1 cellular context compared by ENCODE assay signal in the genomic region with DNA sequence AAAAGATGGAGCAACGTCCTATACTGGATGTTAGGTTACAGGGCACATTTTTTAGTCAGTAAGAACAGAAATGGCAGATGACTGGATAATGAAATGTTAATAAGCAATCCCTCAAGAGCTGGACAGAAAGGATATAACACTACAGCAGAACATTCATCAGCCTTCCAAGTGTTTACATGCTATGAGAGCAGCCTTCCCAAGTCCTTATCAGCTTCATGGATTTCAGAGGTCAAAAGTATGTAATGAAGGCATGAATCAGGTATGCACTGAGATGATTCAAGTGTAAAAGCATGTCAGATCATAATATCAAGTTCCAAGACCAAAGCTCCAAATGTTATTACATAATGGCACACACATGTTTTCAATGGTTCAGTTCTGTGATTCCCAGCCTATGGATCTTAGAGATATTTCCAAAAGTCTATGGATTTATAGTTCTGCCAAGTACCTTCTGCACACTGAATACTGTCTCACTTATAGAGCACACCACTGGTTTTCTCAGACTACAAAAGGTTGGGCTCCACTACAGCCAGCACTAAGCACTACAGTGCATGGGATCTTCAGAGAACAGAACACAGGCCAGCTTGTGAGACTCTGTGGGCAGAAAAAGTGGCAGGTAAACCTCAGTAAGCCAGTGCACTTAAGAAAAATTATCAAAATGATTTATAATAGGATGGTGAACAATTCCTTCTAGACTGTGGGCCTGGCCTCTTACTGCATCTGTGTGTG.
TF ChIP-seq lines count a peak whose summit lies in the region.

No MANE protein-coding gene starts in this region.

TF ChIP-seq in GM12878, 131 proteins besides CTCF, POLR2A, EP300 and RAD21:
- TF ChIP-seq MXI1 (IDR thresholded peaks at IDR 0.05; ENCODE audit: low read depth, low read length) = no peak
- no peak for TF ChIP-seq BRCA1 (IDR thresholded peaks at IDR 0.05; ENCODE audit: low read depth, low read length)
- no peak for TF ChIP-seq CHD1 (IDR thresholded peaks at IDR 0.05; ENCODE audit: low read depth, low read length)
- TF ChIP-seq, protein P1, sequence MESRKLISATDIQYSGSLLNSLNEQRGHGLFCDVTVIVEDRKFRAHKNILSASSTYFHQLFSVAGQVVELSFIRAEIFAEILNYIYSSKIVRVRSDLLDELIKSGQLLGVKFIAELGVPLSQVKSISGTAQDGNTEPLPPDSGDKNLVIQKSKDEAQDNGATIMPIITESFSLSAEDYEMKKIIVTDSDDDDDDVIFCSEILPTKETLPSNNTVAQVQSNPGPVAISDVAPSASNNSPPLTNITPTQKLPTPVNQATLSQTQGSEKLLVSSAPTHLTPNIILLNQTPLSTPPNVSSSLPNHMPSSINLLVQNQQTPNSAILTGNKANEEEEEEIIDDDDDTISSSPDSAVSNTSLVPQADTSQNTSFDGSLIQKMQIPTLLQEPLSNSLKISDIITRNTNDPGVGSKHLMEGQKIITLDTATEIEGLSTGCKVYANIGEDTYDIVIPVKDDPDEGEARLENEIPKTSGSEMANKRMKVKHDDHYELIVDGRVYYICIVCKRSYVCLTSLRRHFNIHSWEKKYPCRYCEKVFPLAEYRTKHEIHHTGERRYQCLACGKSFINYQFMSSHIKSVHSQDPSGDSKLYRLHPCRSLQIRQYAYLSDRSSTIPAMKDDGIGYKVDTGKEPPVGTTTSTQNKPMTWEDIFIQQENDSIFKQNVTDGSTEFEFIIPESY (IDR thresholded peaks at IDR 0.05) = no peak
- TF ChIP-seq NKRF (conservative IDR thresholded peaks at IDR 0.05) = no peak
- TF ChIP-seq TCF7 (IDR thresholded peaks at IDR 0.05; ENCODE audit: borderline replicate concordance) = no peak
- TF ChIP-seq NR2C2 (IDR thresholded peaks at IDR 0.05; ENCODE audit: borderline replicate concordance, control insufficient read depth, insufficient read length, low read depth) = no peak
- TF ChIP-seq CREB1 (IDR thresholded peaks at IDR 0.05; ENCODE audit: low read depth) = no peak
- TF ChIP-seq SP1 (IDR thresholded peaks at IDR 0.05; ENCODE audit: low read depth, low read length) = no peak
- TF ChIP-seq ATF2 (IDR thresholded peaks at IDR 0.05; ENCODE audit: low read length) = no peak
